ENCODE assay signal across 12 cellular contexts in genomic region chr14:68935761-68936209, GRCh38. TPM values are rescaled to one million over a fixed set of nuclear protein-coding genes. Genes with fewer than 3 reads are reported as not detected.
DNase-seq lines count a peak whose midpoint lies in the region; ATAC-seq and TF ChIP-seq lines count a peak whose summit lies in the region.
"Had no signal": no experiment of that assay in that cellular context is flagged by ENCODE, and none has a peak within 500 bp of the region (broad histone marks: within the 10 kb centered on the region; RNA-seq: fewer than 3 reads in every experiment).

No MANE protein-coding gene starts in this region.

- 87 to 88% methylated on average over 4 to 5 of the region's 6 CpGs for WGBS in endodermal cell (ENCODE audit: insufficient coverage in 1 of 2, insufficient read length in 1 of 2), 2 experiments
- 79% methylated on average over 4 of the region's 6 CpGs for WGBS in mesenchymal stem cell

- no peak overlapping the region for H3K9ac ChIP-seq in endodermal cell (ENCODE audit: extremely low read depth, low read length, poor library complexity, severe bottlenecking)
- no peak overlapping the region for H3K9ac ChIP-seq in mesenchymal stem cell (ENCODE audit: low read length)
- peak overlapping the region in 1 of 5 donors; percentile 22 for H3K9ac ChIP-seq in subcutaneous abdominal adipose tissue (ENCODE audit: low read length in 5 of 5)

- no peak overlapping the region for H3K4ac ChIP-seq in mesenchymal stem cell (ENCODE audit: low read depth in 1 of 2, low read length in 2 of 2)

- H3K27ac ChIP-seq in RWPE2 (ENCODE audit: poor library complexity, severe bottlenecking) (peak overlapping the region; percentile 98), endodermal cell (ENCODE audit: low read depth, low read length) (peak overlapping the region; percentile 5), mesenchymal stem cell (ENCODE audit: low read length, poor library complexity, severe bottlenecking) (peak overlapping the region; percentile 2), subcutaneous abdominal adipose tissue (ENCODE audit: low read depth, low read length) (peak overlapping the region; percentile 11)

- TF ChIP-seq CTCF in RWPE2 (IDR thresholded peaks at IDR 0.05; ENCODE audit: poor library complexity, severe bottlenecking) (no peak), endodermal cell (conservative IDR thresholded peaks at IDR 0.05) (no peak), foreskin fibroblast (IDR thresholded peaks at IDR 0.05; ENCODE audit: low read depth, low read length) (no peak)

- H3K4me1 ChIP-seq in RWPE2 (ENCODE audit: insufficient read depth, poor library complexity, severe bottlenecking) (peaks cover 57% of the 10 kb centered on the region), endodermal cell (ENCODE audit: control insufficient read depth, insufficient read depth, low read length) (peaks cover 34% of the 10 kb centered on the region), mesenchymal stem cell (ENCODE audit: control insufficient read depth, insufficient read depth, low read depth, low read length) (peaks cover 34% of the 10 kb centered on the region), subcutaneous abdominal adipose tissue (ENCODE audit: control insufficient read depth in 5 of 5, insufficient read depth in 5 of 5, low read length in 5 of 5) (peaks cover 3 to 53% (median 47%) of the 10 kb centered on the region in 5 donors)

- no peak overlapping the region for H2AFZ ChIP-seq in mesenchymal stem cell (ENCODE audit: low read depth, low read length)

- peaks cover 88% of the 10 kb centered on the region for H3K36me3 ChIP-seq in RWPE2 (ENCODE audit: low read depth)
- peaks cover 42% of the 10 kb centered on the region for H3K36me3 ChIP-seq in endodermal cell (ENCODE audit: control insufficient read depth, insufficient read depth, low read length)
- peaks cover 14 to 17% of the 10 kb centered on the region in 2 experiments for H3K36me3 ChIP-seq in mesenchymal stem cell (ENCODE audit: control insufficient read depth in 1 of 2, insufficient read depth in 2 of 2, low read depth in 1 of 2, low read length in 2 of 2)
- no peaks in the 10 kb centered on the region for H3K36me3 ChIP-seq in subcutaneous abdominal adipose tissue (ENCODE audit: control insufficient read depth in 5 of 5, insufficient read depth in 5 of 5, low read length in 5 of 5)

- no peak overlapping the region for H2BK5ac ChIP-seq in mesenchymal stem cell (ENCODE audit: low read depth, low read length, poor library complexity, severe bottlenecking)

- H4K91ac ChIP-seq in mesenchymal stem cell (ENCODE audit: low read length): no peak overlapping the region

- H3K4me3 ChIP-seq in RWPE2 (ENCODE audit: severe bottlenecking) (no peak overlapping the region), endodermal cell (ENCODE audit: low read length) (no peak overlapping the region), mesenchymal stem cell (ENCODE audit: insufficient read depth in 1 of 2, low read depth in 1 of 2, low read length in 2 of 2) (no peak overlapping the region), subcutaneous abdominal adipose tissue (ENCODE audit: low read depth in 1 of 5, low read length in 5 of 5) (no peak overlapping the region), foreskin fibroblast (ENCODE audit: low read depth in 1 of 2, low read length in 2 of 2) (no peak overlapping the region)

- no peak overlapping the region for H2BK12ac ChIP-seq in mesenchymal stem cell (ENCODE audit: low read length in 2 of 2)

- H3K4me2 ChIP-seq in mesenchymal stem cell (ENCODE audit: low read length, poor library complexity, severe bottlenecking): no peak overlapping the region

- H3K23ac ChIP-seq in mesenchymal stem cell (ENCODE audit: low read length in 2 of 2): peak overlapping the region in 1 of 2 experiments; percentile 3

- no peaks in the 10 kb centered on the region for H3K27me3 ChIP-seq in RWPE2 (ENCODE audit: insufficient read depth, poor library complexity, severe bottlenecking)
- H3K27me3 ChIP-seq in endodermal cell (ENCODE audit: control insufficient read depth, insufficient read depth, low read length, poor library complexity, severe bottlenecking): no peaks in the 10 kb centered on the region
- no peaks in the 10 kb centered on the region for H3K27me3 ChIP-seq in mesenchymal stem cell (ENCODE audit: control insufficient read depth in 1 of 2, insufficient read depth in 1 of 2, low read length in 2 of 2)
- H3K27me3 ChIP-seq in subcutaneous abdominal adipose tissue (ENCODE audit: control insufficient read depth in 5 of 5, insufficient read depth in 4 of 5, low read length in 5 of 5): no peaks in the 10 kb centered on the region

- H3K14ac ChIP-seq in mesenchymal stem cell (ENCODE audit: low read length in 2 of 2): no peak overlapping the region

- H3K4me1 Mint-ChIP-seq in endodermal cell: peaks cover 53% of the 10 kb centered on the region

- no peaks in the 10 kb centered on the region for H3K79me1 ChIP-seq in mesenchymal stem cell (replicated peaks; ENCODE audit: low read length, poor library complexity, severe bottlenecking)

- H4K8ac ChIP-seq in mesenchymal stem cell (ENCODE audit: low read length): peak overlapping the region; percentile 55

- no peak for ATAC-seq in RWPE2 (ENCODE audit: low read depth)
- no peak for ATAC-seq in GM21447 (IDR thresholded peaks at IDR 0.05; ENCODE audit: unreplicated experiment)
- ATAC-seq in GM21515 (IDR thresholded peaks at IDR 0.05; ENCODE audit: unreplicated experiment): no peak

- peak overlapping the region; percentile 70 for H2AK5ac ChIP-seq in mesenchymal stem cell (ENCODE audit: low read length, severe bottlenecking)

- H3K9me3 ChIP-seq in RWPE2 (ENCODE audit: severe bottlenecking): no peaks in the 10 kb centered on the region
- H3K9me3 ChIP-seq in endodermal cell (ENCODE audit: control insufficient read depth, low read length): no peaks in the 10 kb centered on the region
- no peaks in the 10 kb centered on the region for H3K9me3 ChIP-seq in mesenchymal stem cell (ENCODE audit: control insufficient read depth, low read length)
- no peaks in the 10 kb centered on the region for H3K9me3 ChIP-seq in subcutaneous abdominal adipose tissue (ENCODE audit: control insufficient read depth in 5 of 5, low read length in 5 of 5)

- no peak overlapping the region for H3K4me3 Mint-ChIP-seq in endodermal cell
- H3K4me3 Mint-ChIP-seq: immature natural killer cell had no signal

- peaks cover 8% of the 10 kb centered on the region for H3K36me3 Mint-ChIP-seq in endodermal cell (ENCODE audit: low read depth)
- H3K36me3 Mint-ChIP-seq: immature natural killer cell had no signal

- H2BK15ac ChIP-seq in mesenchymal stem cell (ENCODE audit: low read depth, poor library complexity, severe bottlenecking): no peak overlapping the region

- no peaks in the 10 kb centered on the region for H3K9me3 Mint-ChIP-seq in endodermal cell
- H3K9me3 Mint-ChIP-seq: immature natural killer cell had no signal

- DNase-seq in RWPE2 (ENCODE audit: low spot score): no peak
- DNase-seq in endodermal cell: no peak
- no peak for DNase-seq in mesenchymal stem cell
- DNase-seq in NCI-H187 (lab: John Stamatoyannopoulos, UW): no peak
- DNase-seq in foreskin fibroblast: no peak
- DNase-seq: activated CD8-positive, alpha-beta memory T cell treated with anti-CD3 and anti-CD28 coated beads, Interleukin-2, amount 50 U/mL, for 48 hours; EL; immature natural killer cell; T-helper 1 cell had no signal

- peak overlapping the region; percentile 60 for H3K27ac Mint-ChIP-seq in endodermal cell
- H3K27ac Mint-ChIP-seq: immature natural killer cell had no signal

- no peaks in the 10 kb centered on the region for H3K27me3 Mint-ChIP-seq in endodermal cell (ENCODE audit: insufficient read depth)

- H3K18ac ChIP-seq in mesenchymal stem cell (ENCODE audit: low read depth in 1 of 2, low read length in 2 of 2): no peak overlapping the region

- no peak overlapping the region for H2BK120ac ChIP-seq in mesenchymal stem cell (ENCODE audit: low read depth, low read length)

RNA-seq across cellular contexts. Expression of gene ACTN1, which starts 43.3 kb away (rescaled TPM):
- total RNA-seq in endodermal cell: 100 to 1,000 TPM; 190 to 275 TPM
- 115 TPM for polyA plus RNA-seq in endodermal cell (2013, experiment 1 of 2)
- 126 TPM for polyA plus RNA-seq in endodermal cell (2013, experiment 2 of 2)
- 359 TPM for polyA plus RNA-seq in mesenchymal stem cell (2013, experiment 1 of 2)
- polyA plus RNA-seq in mesenchymal stem cell (2013, experiment 2 of 2): 344 TPM

Comparison
In these comparisons a context has a peak if more than half of its experiments do, and no peak if none do; other contexts are left out.
1. H3K27ac ChIP-seq: peak in every context shown above with its lines; median percentile 98 in RWPE2; 11 in subcutaneous abdominal adipose tissue; 5 in endodermal cell; 2 in mesenchymal stem cell.